ENCODE assay signal across 2 cellular contexts in the genomic region with DNA sequence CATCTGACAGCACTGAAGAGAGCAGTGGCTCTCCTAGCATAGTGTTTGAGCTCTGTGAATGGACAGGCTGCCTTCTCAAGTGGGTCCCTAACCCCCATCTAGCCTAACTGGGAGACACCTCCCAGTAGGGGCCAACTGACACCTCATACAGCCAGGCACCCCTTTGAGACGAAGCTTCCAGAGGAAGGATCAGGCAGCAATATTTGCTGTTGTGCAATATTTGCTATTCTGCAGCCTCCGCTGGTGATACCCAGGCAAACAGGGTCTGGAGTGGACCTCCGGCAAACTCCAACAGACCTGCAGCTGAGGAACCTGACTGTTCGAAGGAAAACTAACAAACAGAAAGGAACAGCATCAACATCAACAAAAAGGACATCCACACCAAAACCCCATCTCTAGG. TPM values are rescaled to one million over a fixed set of nuclear protein-coding genes. Genes with fewer than 3 reads are reported as not detected.
"Had no signal": no experiment of that assay in that cellular context is flagged by ENCODE, and none has a peak within 500 bp of the region (broad histone marks: within the 10 kb centered on the region; RNA-seq: fewer than 3 reads in every experiment).

No MANE protein-coding gene starts in this region.

RNA-seq across cellular contexts. Expression of a gene that starts 44.0 kb away (rescaled TPM):
- total RNA-seq: G401, GM12878 had no signal
- polyA plus RNA-seq: GM12878 had no signal

RNA-seq across cellular contexts. Expression of a gene that starts 59.8 kb away (rescaled TPM):
- total RNA-seq: G401 had no signal
